Comparison of ENCODE assay signal across 11 cellular contexts in genomic region chr5:151023047-151023615, GRCh38. TPM values are rescaled to one million over a fixed set of nuclear protein-coding genes. Genes with fewer than 3 reads are reported as not detected.
DNase-seq lines count a peak whose midpoint lies in the region; ATAC-seq and TF ChIP-seq lines count a peak whose summit lies in the region.
"Had no signal": no experiment of that assay in that cellular context is flagged by ENCODE, and none has a peak within 500 bp of the region (broad histone marks: within the 10 kb centered on the region; RNA-seq: fewer than 3 reads in every experiment).

No MANE protein-coding gene starts in this region.

- peaks cover 32% of the 10 kb centered on the region for H3K36me3 ChIP-seq in adipocyte (ENCODE audit: control insufficient read depth, insufficient read depth, low read length, severe bottlenecking)
- H3K36me3 ChIP-seq in osteoblast (ENCODE audit: insufficient read depth, low read length) = no peaks in the 10 kb centered on the region

- H4K20me1 ChIP-seq in osteoblast (ENCODE audit: insufficient read depth, low read length) = no peaks in the 10 kb centered on the region

- ATAC-seq in activated naive CD8-positive, alpha-beta T cell treated with anti-CD3 and anti-CD28 coated beads, Interleukin-2, amount 50 U/mL, for 24 hours = no peak
- no peak for ATAC-seq in HG03280 (IDR thresholded peaks at IDR 0.05; ENCODE audit: unreplicated experiment)

- H3K9me3 ChIP-seq in adipocyte (ENCODE audit: control insufficient read depth, low read length) (no peaks in the 10 kb centered on the region), osteoblast (ENCODE audit: low read depth, low read length) (no peaks in the 10 kb centered on the region)
- H3K9me3 ChIP-seq: mucosa of descending colon had no signal

- H2AFZ ChIP-seq in osteoblast (ENCODE audit: low read length) = no peak overlapping the region

- H3K9ac ChIP-seq in adipocyte (ENCODE audit: low read length) = peak overlapping the region; percentile 84

- no peaks in the 10 kb centered on the region for H3K79me2 ChIP-seq in osteoblast (ENCODE audit: insufficient read depth, low read length)

- H3K27me3 Mint-ChIP-seq in activated naive CD8-positive, alpha-beta T cell treated with anti-CD3 and anti-CD28 coated beads, Interleukin-2, amount 50 U/mL, for 24 hours = peaks cover 5% of the 10 kb centered on the region

- H3K4me2 ChIP-seq in osteoblast (ENCODE audit: insufficient read depth, low read length) = peak overlapping the region; percentile 58

- H3K27me3 ChIP-seq in adipocyte (replicated peaks; ENCODE audit: control insufficient read depth, insufficient read depth, low read length) = no peaks in the 10 kb centered on the region
- no peaks in the 10 kb centered on the region for H3K27me3 ChIP-seq in osteoblast (ENCODE audit: insufficient read depth, low read length)

- peak overlapping the region; percentile 83 for H3K4me3 ChIP-seq in adipocyte (ENCODE audit: low read length)
- no peak overlapping the region for H3K4me3 ChIP-seq in fibroblast of pulmonary artery (replicated peaks; ENCODE audit: low read depth, low read length)
- H3K4me3 ChIP-seq in osteoblast (ENCODE audit: insufficient read depth, low read length) = peak overlapping the region; percentile 23
- H3K4me3 ChIP-seq: mucosa of descending colon had no signal

- peak overlapping the region; percentile 94 for H3K27ac ChIP-seq in osteoblast (ENCODE audit: low read depth, low read length)

- H3K36me3 Mint-ChIP-seq in activated naive CD8-positive, alpha-beta T cell treated with anti-CD3 and anti-CD28 coated beads, Interleukin-2, amount 50 U/mL, for 24 hours (ENCODE audit: low read depth) = peaks cover 7% of the 10 kb centered on the region

- H3K9me3 Mint-ChIP-seq in activated naive CD8-positive, alpha-beta T cell treated with anti-CD3 and anti-CD28 coated beads, Interleukin-2, amount 50 U/mL, for 24 hours = no peaks in the 10 kb centered on the region

- H3K27ac Mint-ChIP-seq in activated naive CD8-positive, alpha-beta T cell treated with anti-CD3 and anti-CD28 coated beads, Interleukin-2, amount 50 U/mL, for 24 hours = no peak overlapping the region

- no peak for TF ChIP-seq CTCF in fibroblast of pulmonary artery (IDR thresholded peaks at IDR 0.05; ENCODE audit: low read length, missing control alignments)
- no peak for TF ChIP-seq CTCF in osteoblast (IDR thresholded peaks at IDR 0.05; ENCODE audit: extremely low read depth, low read depth, low read length)

- H3K4me1 ChIP-seq in adipocyte (ENCODE audit: control insufficient read depth, insufficient read depth, low read length) (peaks cover 81% of the 10 kb centered on the region), osteoblast (ENCODE audit: insufficient read depth, low read length) (peaks cover 37% of the 10 kb centered on the region)

- H3K4me1 Mint-ChIP-seq in activated naive CD8-positive, alpha-beta T cell treated with anti-CD3 and anti-CD28 coated beads, Interleukin-2, amount 50 U/mL, for 24 hours = peaks cover 12% of the 10 kb centered on the region

- no peak overlapping the region for H3K4me3 Mint-ChIP-seq in activated naive CD8-positive, alpha-beta T cell treated with anti-CD3 and anti-CD28 coated beads, Interleukin-2, amount 50 U/mL, for 24 hours

- DNase-seq in adipocyte (ENCODE audit: low read depth) (no peak), fibroblast of pulmonary artery (ENCODE audit: low read depth) (peak; percentile 76), osteoblast (ENCODE audit: insufficient read length, low spot score, missing footprints) (peak; percentile 91), midbrain (lab: John Stamatoyannopoulos, UW) (no peak)
- DNase-seq in activated naive CD8-positive, alpha-beta T cell treated with anti-CD3 and anti-CD28 coated beads, Interleukin-2, amount 50 U/mL, for 24 hours = no peak
- DNase-seq in activated naive CD4-positive, alpha-beta T cell treated with anti-CD3 and anti-CD28 coated beads, Interleukin-2, amount 50 U/mL, for 16 hours = no peak
- DNase-seq: activated T-cell treated with anti-CD3 and anti-CD28 coated beads, Interleukin-2, amount 50 U/mL, for 48 hours; effector memory CD4-positive, alpha-beta T cell; NCI-H524 had no signal

RNA-seq across cellular contexts. Expression of gene GPX3, which starts 2.7 kb away (rescaled TPM):
- 8.8 and 9.8 TPM in 2 replicates for total RNA-seq in osteoblast

RNA-seq across cellular contexts. Expression of gene TNIP1, which starts 57.7 kb away (rescaled TPM):
- total RNA-seq in osteoblast = 66.3 and 85.8 TPM in 2 replicates

Comparison
In these comparisons a context has a peak if more than half of its experiments do, and no peak if none do; other contexts are left out.
1. DNase-seq: peak in fibroblast of pulmonary artery (single experiment) and osteoblast (single experiment); none in adipocyte (single experiment), activated naive CD8-positive, alpha-beta T cell treated with anti-CD3 and anti-CD28 coated beads, Interleukin-2, amount 50 U/mL, for 24 hours (single experiment), midbrain (single experiment) and activated naive CD4-positive, alpha-beta T cell treated with anti-CD3 and anti-CD28 coated beads, Interleukin-2, amount 50 U/mL, for 16 hours (single experiment).